Comparison of ENCODE assay signal across 8 cellular contexts in genomic region chr4:44678094-44679023, GRCh38.
DNase-seq lines count a peak whose midpoint lies in the region; ATAC-seq and TF ChIP-seq lines count a peak whose summit lies in the region.

TSS of gene GUF1 (plus strand) at chr4:44678420. CDS start at chr4:44678623, 203 bp downstream.

- H3K4me1 Mint-ChIP-seq in central memory CD8-positive, alpha-beta T cell = peaks cover 25% of the 10 kb centered on the region

- H3K36me3 Mint-ChIP-seq in central memory CD8-positive, alpha-beta T cell (ENCODE audit: insufficient read depth) = peaks cover 14% of the 10 kb centered on the region

- no peaks in the 10 kb centered on the region for H3K9me3 Mint-ChIP-seq in central memory CD8-positive, alpha-beta T cell

- TF ChIP-seq CTCF in AG09309 (IDR thresholded peaks at IDR 0.05; ENCODE audit: control insufficient read depth, insufficient read depth, low read depth, low read length, missing control alignments) = no peak

- H3K4me3 Mint-ChIP-seq in central memory CD8-positive, alpha-beta T cell = peak within 1 kb of the TSS; percentile 88

- H3K27me3 Mint-ChIP-seq in central memory CD8-positive, alpha-beta T cell = no peaks in the 10 kb centered on the region

- DNase-seq in AG09309 (ENCODE audit: low read depth) (peak; percentile 42), NCI-H446 (lab: John Stamatoyannopoulos, UW) (peak; percentile 81 to 93), iris pigment epithelial cell (ENCODE audit: low read depth) (peak; percentile 93)
- DNase-seq in activated CD4-positive, CD25-positive, alpha-beta regulatory T cell treated with anti-CD3 and anti-CD28 coated beads, Interleukin-2, amount 50 U/mL, for 16 hours (ENCODE audit: low read depth, low spot score) = peak; percentile 78
- peak; percentile 75 to 83 for DNase-seq in central memory CD8-positive, alpha-beta T cell (ENCODE audit: low spot score in 2 of 2)
- peak; percentile 78 to 80 for DNase-seq in stimulated activated CD4-positive, alpha-beta T cell treated with anti-CD3 and anti-CD28 coated beads, Interleukin-12 subunit alpha, Interleukin-12 subunit beta, amount 100 ng/mL, for 24 hours (ENCODE audit: low read depth in 2 of 2)

- H3K4me3 ChIP-seq in AG09309 (ENCODE audit: control insufficient read depth, low read depth, low read length) = peak within 1 kb of the TSS; percentile 75

- ATAC-seq in GM19025 (IDR thresholded peaks at IDR 0.05; ENCODE audit: low read depth, unreplicated experiment) (peak; percentile 97), HG03342 (IDR thresholded peaks at IDR 0.05; ENCODE audit: unreplicated experiment) (peak; percentile 96)
- ATAC-seq in central memory CD8-positive, alpha-beta T cell (replicated peaks; ENCODE audit: extremely low read depth, poor library complexity, severe bottlenecking) = peak; percentile 92

- peak within 1 kb of the TSS; percentile 95 for H3K27ac Mint-ChIP-seq in central memory CD8-positive, alpha-beta T cell (ENCODE audit: low read depth)

Comparison
In these comparisons a context has a peak if more than half of its experiments do, and no peak if none do; other contexts are left out.
1. Peak in every context shown above with its lines: DNase-seq, ATAC-seq and H3K4me3 ChIP-seq.
2. DNase-seq: peak in every context shown above with its lines; median percentile 93 in iris pigment epithelial cell; 87 in NCI-H446; 79 in central memory CD8-positive, alpha-beta T cell; 79 in stimulated activated CD4-positive, alpha-beta T cell treated with anti-CD3 and anti-CD28 coated beads, Interleukin-12 subunit alpha, Interleukin-12 subunit beta, amount 100 ng/mL, for 24 hours; 78 in activated CD4-positive, CD25-positive, alpha-beta regulatory T cell treated with anti-CD3 and anti-CD28 coated beads, Interleukin-2, amount 50 U/mL, for 16 hours; 42 in AG09309.